ENCODE assay signal across 8 cellular contexts in genomic region chr19:43777163-43777700, GRCh38. TPM values are rescaled to one million over a fixed set of nuclear protein-coding genes. Genes with fewer than 3 reads are reported as not detected.
A peak's percentile ranks its signal among the peaks of the same experiment; 100 is the strongest.
DNase-seq lines count a peak whose midpoint lies in the region; ATAC-seq and TF ChIP-seq lines count a peak whose summit lies in the region.

No MANE protein-coding gene starts in this region.

- intact Hi-C loops in HCT116 (cut with micrococcal nuclease) = no loop called here
- intact Hi-C loops in upper lobe of right lung (cut with DNase I) = no loop called here

- H3K4me1 Mint-ChIP-seq in T-helper 1 cell treated with Interleukin-12 subunit alpha and Interleukin-12 subunit beta and Interleukin-4 antibody, amounts not matched to agents 30 μg/mL and 1 μg/mL, for 36 hours (ENCODE audit: low read depth) = peaks cover 61% of the 10 kb centered on the region
- peaks cover 25% of the 10 kb centered on the region for H3K4me1 Mint-ChIP-seq in endothelial cell (ENCODE audit: unreplicated experiment)

- TF ChIP-seq CTCF in HCT116 (IDR thresholded peaks at IDR 0.05 in 2 of 3, conservative IDR thresholded peaks at IDR 0.05 in 1 of 3; ENCODE audit: borderline replicate concordance in 1 of 3, insufficient read depth in 1 of 3, low read depth in 2 of 3, low read length in 2 of 3) (no peak), endothelial cell (IDR thresholded peaks at IDR 0.05; ENCODE audit: unreplicated experiment) (no peak), upper lobe of right lung (IDR thresholded peaks at IDR 0.05) (no peak)

- no TSS peak for BruUV-seq in HCT116 (replicated peaks; lab: Mats Ljungman, UMichigan)

- H2AFZ ChIP-seq in HCT116 (ENCODE audit: low read depth, low read length, poor library complexity, severe bottlenecking) = no peak overlapping the region

- no peaks in the 10 kb centered on the region for H4K20me1 ChIP-seq in HCT116 (ENCODE audit: insufficient read depth)

- H3K4me1 ChIP-seq in HCT116 (ENCODE audit: control insufficient read depth in 1 of 2, insufficient read depth in 2 of 2, low read length in 2 of 2) = peaks cover 49 to 63% of the 10 kb centered on the region in 2 experiments
- H3K4me1 ChIP-seq in upper lobe of right lung = peaks cover 33% of the 10 kb centered on the region

- peak overlapping the region; percentile 49 for H3K9ac ChIP-seq in HCT116 (ENCODE audit: low read length)

- TF ChIP-seq RAD21 in HCT116 (IDR thresholded peaks at IDR 0.05; ENCODE audit: low read depth) = no peak

- H3K36me3 Mint-ChIP-seq in T-helper 1 cell treated with Interleukin-12 subunit alpha and Interleukin-12 subunit beta and Interleukin-4 antibody, amounts not matched to agents 30 μg/mL and 1 μg/mL, for 36 hours (ENCODE audit: low read depth) = peaks cover 38% of the 10 kb centered on the region
- peaks cover 5% of the 10 kb centered on the region for H3K36me3 Mint-ChIP-seq in endothelial cell (ENCODE audit: low read depth, unreplicated experiment)

- RAD21 ChIA-PET in HCT116 (lab: Charles Lee; ENCODE audit: low non-redundant PET in 1 of 2, low total read pairs in 2 of 2, uncharacterized antibody in 2 of 2, unreplicated experiment in 2 of 2) = interaction anchor here (0.5 to 1.5 kb wide), 4 partner anchors 11 to 65 kb away, joined by 3 to 7 read pairs (median 4); no protein-coding TSS in a partner anchor

- peak overlapping the region; percentile 93 for H3K27ac Mint-ChIP-seq in T-helper 1 cell treated with Interleukin-12 subunit alpha and Interleukin-12 subunit beta and Interleukin-4 antibody, amounts not matched to agents 30 μg/mL and 1 μg/mL, for 36 hours
- H3K27ac Mint-ChIP-seq in endothelial cell (ENCODE audit: unreplicated experiment) = peak overlapping the region; percentile 24

- H3K9me3 Mint-ChIP-seq in T-helper 1 cell treated with Interleukin-12 subunit alpha and Interleukin-12 subunit beta and Interleukin-4 antibody, amounts not matched to agents 30 μg/mL and 1 μg/mL, for 36 hours = no peaks in the 10 kb centered on the region
- no peaks in the 10 kb centered on the region for H3K9me3 Mint-ChIP-seq in endothelial cell (ENCODE audit: unreplicated experiment)

- no peaks in the 10 kb centered on the region for H3K9me2 ChIP-seq in HCT116 (ENCODE audit: insufficient read depth)

- peak overlapping the region; percentile 94 for H3K27ac ChIP-seq in HCT116 (ENCODE audit: low read depth, low read length)
- no peak overlapping the region for H3K27ac ChIP-seq in upper lobe of right lung

- POLR2A ChIA-PET in HCT116 (lab: Charles Lee) = interaction anchor here (0.8 to 3.2 kb wide), 4 partner anchors 12 to 109 kb away, joined by 3 to 14 read pairs (median 3); partner anchors contain the start of gene SMG9

- H3K36me3 ChIP-seq in HCT116 (ENCODE audit: control insufficient read depth in 1 of 2, insufficient read depth in 2 of 2, low read length in 2 of 2) (peaks cover 12 to 27% of the 10 kb centered on the region in 2 experiments; a peak in 3 of 4 replicates), upper lobe of right lung (no peaks in the 10 kb centered on the region)

- H3K4me3 Mint-ChIP-seq in T-helper 1 cell treated with Interleukin-12 subunit alpha and Interleukin-12 subunit beta and Interleukin-4 antibody, amounts not matched to agents 30 μg/mL and 1 μg/mL, for 36 hours = peak overlapping the region; percentile 86
- H3K4me3 Mint-ChIP-seq in endothelial cell (ENCODE audit: unreplicated experiment) = peak overlapping the region; percentile 69

- peak overlapping the region; percentile 88 for H3K4me2 ChIP-seq in HCT116 (ENCODE audit: low read length)

- no peak for ATAC-seq in HCT116
- peak; percentile 3 for ATAC-seq in upper lobe of right lung
- no peak for ATAC-seq in GM18867 (IDR thresholded peaks at IDR 0.05; ENCODE audit: unreplicated experiment)
- no peak for ATAC-seq in HG02610 (IDR thresholded peaks at IDR 0.05; ENCODE audit: unreplicated experiment)

- CTCF ChIA-PET in HCT116 (lab: Charles Lee) = interaction anchor here (1.5 to 6.4 kb wide), 3 partner anchors 12 to 32 kb away, joined by 4 to 38 read pairs (median 4); no protein-coding TSS in a partner anchor

- DNase-seq in AG08395 (ENCODE audit: low spot score) (peak; percentile 23), HCT116 (ENCODE audit: low read depth, low spot score) (no peak), endothelial cell (ENCODE audit: low spot score) (no peak), upper lobe of right lung (no peak), NCI-H510A (lab: John Stamatoyannopoulos, UW) (no peak)

- H3K9me3 ChIP-seq in HCT116 (ENCODE audit: control insufficient read depth in 1 of 2, insufficient read depth in 1 of 2, low read depth in 1 of 2, low read length in 2 of 2) = no peaks in the 10 kb centered on the region
- H3K9me3 ChIP-seq in upper lobe of right lung = no peaks in the 10 kb centered on the region

- H3K27me3 ChIP-seq in HCT116 (ENCODE audit: insufficient read depth, low read length) (no peaks in the 10 kb centered on the region), upper lobe of right lung (peaks cover 8% of the 10 kb centered on the region)

- no peak for TF ChIP-seq POLR2A in HCT116 (IDR thresholded peaks at IDR 0.05; ENCODE audit: borderline replicate concordance, extremely low read depth, insufficient read depth, insufficient read length)

- no peaks in the 10 kb centered on the region for H3K27me3 Mint-ChIP-seq in T-helper 1 cell treated with Interleukin-12 subunit alpha and Interleukin-12 subunit beta and Interleukin-4 antibody, amounts not matched to agents 30 μg/mL and 1 μg/mL, for 36 hours (ENCODE audit: low read depth)
- H3K27me3 Mint-ChIP-seq in endothelial cell (ENCODE audit: unreplicated experiment) = peaks cover 32% of the 10 kb centered on the region

- peaks cover 94% of the 10 kb centered on the region for H3K79me2 ChIP-seq in HCT116 (ENCODE audit: insufficient read depth, low read length)

- H3K4me3 ChIP-seq in HCT116 (replicated peaks in 1 of 2; ENCODE audit: low read depth in 1 of 2, low read length in 2 of 2) (peak overlapping the region in 1 of 2 experiments; percentile 18; a peak in 1 of 4 replicates), upper lobe of right lung (no peak overlapping the region)

TF ChIP-seq in HCT116, 20 proteins besides CTCF, POLR2A, EP300 and RAD21:
- no peak for TF ChIP-seq ELF1 (IDR thresholded peaks at IDR 0.05; ENCODE audit: borderline replicate concordance, low read depth)
- no peak for TF ChIP-seq ZBTB33 (IDR thresholded peaks at IDR 0.05; ENCODE audit: extremely low read depth, insufficient replicate concordance, low read length)
- TF ChIP-seq SIN3A (IDR thresholded peaks at IDR 0.05; ENCODE audit: low read depth) = no peak
- TF ChIP-seq CEBPB (IDR thresholded peaks at IDR 0.05; ENCODE audit: low read depth) = no peak
- no peak for TF ChIP-seq ATF3 (IDR thresholded peaks at IDR 0.05)
- no peak for TF ChIP-seq CBX3 (IDR thresholded peaks at IDR 0.05; ENCODE audit: low read depth)
- no peak for TF ChIP-seq EGR1 (IDR thresholded peaks at IDR 0.05; ENCODE audit: low read depth)
- no peak for TF ChIP-seq JUND (IDR thresholded peaks at IDR 0.05)
- TF ChIP-seq ZNF274 (IDR thresholded peaks at IDR 0.05; ENCODE audit: low read depth, low read length) = no peak
- TF ChIP-seq TCF7L2 (IDR thresholded peaks at IDR 0.05; ENCODE audit: borderline replicate concordance, extremely low read depth, insufficient read depth, insufficient read length) = no peak
- TF ChIP-seq SRF (IDR thresholded peaks at IDR 0.05; ENCODE audit: low read depth) = no peak
- no peak for TF ChIP-seq EZH2phosphoT487 (IDR thresholded peaks at IDR 0.05; ENCODE audit: borderline replicate concordance)
- TF ChIP-seq EZH2 (IDR thresholded peaks at IDR 0.05) = no peak
- no peak for TF ChIP-seq ZFX (IDR thresholded peaks at IDR 0.05)
- no peak for TF ChIP-seq FOSL1 (IDR thresholded peaks at IDR 0.05; ENCODE audit: low read depth)

RNA-seq across cellular contexts. Expression of gene KCNN4, which starts 3.5 kb away (rescaled TPM):
- total RNA-seq in HCT116 (2021; ENCODE audit: unreplicated experiment) = 72.9 TPM
- 91.1 and 104 TPM in 2 replicates for polyA plus RNA-seq in HCT116 (2012)
- total RNA-seq in endothelial cell (ENCODE audit: unreplicated experiment) = 0.28 TPM
- 7.3 TPM for total RNA-seq in upper lobe of right lung

RNA-seq across cellular contexts. Expression of gene SMG9, which starts 22.5 kb away (rescaled TPM):
- total RNA-seq in HCT116 (2021; ENCODE audit: unreplicated experiment) (80.2 TPM), endothelial cell (ENCODE audit: unreplicated experiment) (38.8 TPM), upper lobe of right lung (44.7 TPM)
- polyA plus RNA-seq in HCT116 (2012) = 59.4 and 61.6 TPM in 2 replicates

RNA-seq across cellular contexts. Expression of gene LYPD5, which starts 25.0 kb away (rescaled TPM):
- total RNA-seq in HCT116 (2021; ENCODE audit: unreplicated experiment) = 7.6 TPM
- polyA plus RNA-seq in HCT116 (2012) = 9.0 and 10.2 TPM in 2 replicates
- total RNA-seq in endothelial cell (ENCODE audit: unreplicated experiment) = not detected
- 3.6 TPM for total RNA-seq in upper lobe of right lung

RNA-seq across cellular contexts. Expression of gene ZNF283, which starts 49.9 kb away (rescaled TPM):
- total RNA-seq in HCT116 (2021; ENCODE audit: unreplicated experiment) (7.6 TPM), endothelial cell (ENCODE audit: unreplicated experiment) (9.3 TPM), upper lobe of right lung (11.7 TPM)
- 1.6 and 2.7 TPM in 2 replicates for polyA plus RNA-seq in HCT116 (2012)
